In genomic region chr17:43768382-43768781, GRCh38 we compare ENCODE assay signal across 16 cellular contexts. TPM values are rescaled to one million over a fixed set of nuclear protein-coding genes. Genes with fewer than 3 reads are reported as not detected.
DNase-seq lines count a peak whose midpoint lies in the region; ATAC-seq, FAIRE-seq and TF ChIP-seq lines count a peak whose summit lies in the region.
"Had no signal": no experiment of that assay in that cellular context is flagged by ENCODE, and none has a peak within 500 bp of the region (broad histone marks: within the 10 kb centered on the region; RNA-seq: fewer than 3 reads in every experiment).

No MANE protein-coding gene starts in this region.

- H3K4me3 Mint-ChIP-seq in type B pancreatic cell, result no peak overlapping the region
- H3K4me3 Mint-ChIP-seq: GM23338, T-helper 17 cell had no signal

- no peak overlapping the region for H3K27ac ChIP-seq in OCI-LY3 (ENCODE audit: low read length)
- H3K27ac ChIP-seq in pancreas, result peak overlapping the region in 1 of 4 donors; percentile 4
- no peak overlapping the region for H3K27ac ChIP-seq in RWPE1

- no peaks in the 10 kb centered on the region for H4K20me1 ChIP-seq in OCI-LY3 (ENCODE audit: insufficient read depth, low read length)

- H2AFZ ChIP-seq in OCI-LY3 (ENCODE audit: low read depth, low read length), result no peak overlapping the region
- H2AFZ ChIP-seq: GM23338 had no signal

- H3K4me1 ChIP-seq in OCI-LY3 (ENCODE audit: low read length) (peaks cover 18% of the 10 kb centered on the region), pancreas (peaks cover 7 to 14% (median 9%) of the 10 kb centered on the region in 3 donors)

- H3K27ac Mint-ChIP-seq in type B pancreatic cell, result no peak overlapping the region
- H3K27ac Mint-ChIP-seq: GM23338, T-helper 17 cell had no signal

- ATAC-seq in pancreas, result peak in 3 of 4 donors; percentile 28 to 50 (median 49)
- ATAC-seq: GM23338, T-helper 17 cell had no signal

- H3K9me3 Mint-ChIP-seq in type B pancreatic cell, result no peaks in the 10 kb centered on the region
- H3K9me3 Mint-ChIP-seq: GM23338 had no signal

- H3K79me2 ChIP-seq in OCI-LY3 (ENCODE audit: low read length), result no peaks in the 10 kb centered on the region

- DNase-seq in CD1c-positive myeloid dendritic cell (ENCODE audit: extremely low spot score) (peak; percentile 93), globus pallidus (ENCODE audit: low spot score) (peak; percentile 55), pancreas (no peak), RWPE1 (ENCODE audit: low spot score) (no peak), type B pancreatic cell (ENCODE audit: extremely low spot score, unreplicated experiment) (no peak), ureter (ENCODE audit: low spot score) (no peak)
- no peak for DNase-seq in activated CD4-positive, alpha-beta T cell treated with anti-CD3 and anti-CD28 coated beads, Interleukin-2, amount 50 U/mL, for 1 hour
- DNase-seq: NCI-H187, T-helper 17 cell had no signal

- H3K9ac ChIP-seq in OCI-LY3 (ENCODE audit: low read length), result no peak overlapping the region

- H3K4me3 ChIP-seq in OCI-LY3 (ENCODE audit: low read length), result no peak overlapping the region
- H3K4me3 ChIP-seq in pancreas, result no peak overlapping the region
- H3K4me3 ChIP-seq: GM23338 had no signal

- H3K36me3 Mint-ChIP-seq in type B pancreatic cell, result peaks cover 35% of the 10 kb centered on the region

- no peak for TF ChIP-seq CTCF in OCI-LY3 (IDR thresholded peaks at IDR 0.05; ENCODE audit: low read depth, low read length)
- no peak for TF ChIP-seq CTCF in pancreas (IDR thresholded peaks at IDR 0.05)
- TF ChIP-seq CTCF in RWPE1 (conservative IDR thresholded peaks at IDR 0.05; ENCODE audit: low read depth), result no peak
- TF ChIP-seq CTCF in type B pancreatic cell (conservative IDR thresholded peaks at IDR 0.05), result no peak

- H3K27me3 ChIP-seq in OCI-LY3 (ENCODE audit: low read depth, low read length) (no peaks in the 10 kb centered on the region), pancreas (no peaks in the 10 kb centered on the region)

- 66 to 67% methylated on average over 9 of the region's 9 CpGs for WGBS in pancreas, 2 donors

- no peak for FAIRE-seq in pancreas (lab: Jason Lieb, UNC)

- H3K36me3 ChIP-seq in OCI-LY3 (replicated peaks; ENCODE audit: low read depth, low read length) (peaks cover 13% of the 10 kb centered on the region), pancreas (peaks cover 0 to 39% (median 9%) of the 10 kb centered on the region in 3 donors)

- H3K27me3 Mint-ChIP-seq in type B pancreatic cell, result no peaks in the 10 kb centered on the region
- H3K27me3 Mint-ChIP-seq: T-helper 17 cell had no signal

- peak overlapping the region; percentile 53 for H3K4me2 ChIP-seq in OCI-LY3 (ENCODE audit: low read length)
- H3K4me2 ChIP-seq: GM23338 had no signal

- no peaks in the 10 kb centered on the region for H3K4me1 Mint-ChIP-seq in type B pancreatic cell (ENCODE audit: unreplicated experiment)
- H3K4me1 Mint-ChIP-seq: GM23338, T-helper 17 cell had no signal

- CTCF ChIA-PET in RWPE1 (lab: Yijun Ruan, JAX), result interaction anchor here (0.5 to 0.7 kb wide), 4 partner anchors 9 to 284 kb away, joined by 3 to 6 read pairs (median 3); partner anchors contain the start of gene DHX8

- intact Hi-C loops in pancreas (cut with DNase I), result no loop called here

- POLR2A ChIA-PET in RWPE1 (lab: Yijun Ruan, JAX; ENCODE audit: low non-redundant PET), result no interaction called here

- H3K9me3 ChIP-seq in OCI-LY3 (ENCODE audit: insufficient read depth, low read length) (no peaks in the 10 kb centered on the region), pancreas (no peaks in the 10 kb centered on the region)

RNA-seq across cellular contexts. Expression of gene SOST, which starts 9.8 kb away (rescaled TPM):
- total RNA-seq in pancreas, result not detected
- not detected for polyA plus RNA-seq in pancreas
- total RNA-seq in type B pancreatic cell (ENCODE audit: low replicate concordance), result 2.0 TPM in 1 of 2 replicates, not detected in the other
- total RNA-seq in ureter, result not detected
- total RNA-seq: activated CD8-positive, alpha-beta memory T cell treated with anti-CD3 and anti-CD28 coated beads for 36 hours; GM23338; HT-29; lung microvascular endothelial cell; pulmonary artery endothelial cell; T-helper 17 cell; temporal lobe had no signal
- polyA plus RNA-seq: GM23338 had no signal

RNA-seq across cellular contexts. Expression of gene DUSP3, which starts 10.4 kb away (rescaled TPM):
- total RNA-seq in pancreas, result 10 to 100 TPM; 29.4 to 45.9 (median 40.7) TPM
- polyA plus RNA-seq in pancreas, result 10 to 100 TPM; 38.4 to 52.3 TPM
- total RNA-seq in type B pancreatic cell (ENCODE audit: low replicate concordance), result 36.4 and 45.4 TPM in 2 replicates
- total RNA-seq in ureter, result 91.9 TPM

RNA-seq across cellular contexts. Expression of gene CFAP97D1, which starts 11.9 kb away (rescaled TPM):
- total RNA-seq in pancreas (under 1 TPM in 1 of 6 donors, not detected in 5; 0.06 TPM), type B pancreatic cell (ENCODE audit: low replicate concordance) (not detected in 2 replicates), ureter (not detected)
- polyA plus RNA-seq in pancreas, result not detected
- total RNA-seq: activated CD8-positive, alpha-beta memory T cell treated with anti-CD3 and anti-CD28 coated beads for 36 hours; lung microvascular endothelial cell; T-helper 17 cell; temporal lobe had no signal

Comparison
In these comparisons a context has a peak if more than half of its experiments do, and no peak if none do; other contexts are left out.
1. DNase-seq: peak in CD1c-positive myeloid dendritic cell (single experiment) and globus pallidus (single experiment); none in pancreas (0 of 6), RWPE1 (single experiment), type B pancreatic cell (single experiment), activated CD4-positive, alpha-beta T cell treated with anti-CD3 and anti-CD28 coated beads, Interleukin-2, amount 50 U/mL, for 1 hour (single experiment) and ureter (single experiment).